Comparison of ENCODE assay signal across 11 cellular contexts in genomic region chr2:128551435-128551834, GRCh38.
"Had no signal": no experiment of that assay in that cellular context is flagged by ENCODE, and none has a peak within 500 bp of the region (broad histone marks: within the 10 kb centered on the region; RNA-seq: fewer than 3 reads in every experiment).

No MANE protein-coding gene starts in this region.

- H3K36me3 Mint-ChIP-seq: mesothelial cell of epicardium; natural killer cell treated with Interleukin-12 subunit alpha and Interleukin-12 subunit beta and Interleukin-15 and Interleukin-18, amount 100 ng/mL, for 72 hours had no signal

- H3K27ac Mint-ChIP-seq: mesothelial cell of epicardium; natural killer cell treated with Interleukin-12 subunit alpha and Interleukin-12 subunit beta and Interleukin-15 and Interleukin-18, amount 100 ng/mL, for 72 hours had no signal

- ATAC-seq: left cardiac atrium had no signal

- DNase-seq: effector CD8-positive, alpha-beta T cell; foreskin melanocyte; kidney; left cardiac atrium; mammary epithelial cell; sigmoid colon; stimulated activated CD4-positive, alpha-beta T cell treated with anti-CD3 and anti-CD28 coated beads, Interleukin-2, amount 100 ng/mL, for 24 hours; stimulated activated naive CD4-positive, alpha-beta T cell; trophoblast cell had no signal

- H3K4me3 Mint-ChIP-seq: mesothelial cell of epicardium; natural killer cell treated with Interleukin-12 subunit alpha and Interleukin-12 subunit beta and Interleukin-15 and Interleukin-18, amount 100 ng/mL, for 72 hours had no signal
